In the genomic region with DNA sequence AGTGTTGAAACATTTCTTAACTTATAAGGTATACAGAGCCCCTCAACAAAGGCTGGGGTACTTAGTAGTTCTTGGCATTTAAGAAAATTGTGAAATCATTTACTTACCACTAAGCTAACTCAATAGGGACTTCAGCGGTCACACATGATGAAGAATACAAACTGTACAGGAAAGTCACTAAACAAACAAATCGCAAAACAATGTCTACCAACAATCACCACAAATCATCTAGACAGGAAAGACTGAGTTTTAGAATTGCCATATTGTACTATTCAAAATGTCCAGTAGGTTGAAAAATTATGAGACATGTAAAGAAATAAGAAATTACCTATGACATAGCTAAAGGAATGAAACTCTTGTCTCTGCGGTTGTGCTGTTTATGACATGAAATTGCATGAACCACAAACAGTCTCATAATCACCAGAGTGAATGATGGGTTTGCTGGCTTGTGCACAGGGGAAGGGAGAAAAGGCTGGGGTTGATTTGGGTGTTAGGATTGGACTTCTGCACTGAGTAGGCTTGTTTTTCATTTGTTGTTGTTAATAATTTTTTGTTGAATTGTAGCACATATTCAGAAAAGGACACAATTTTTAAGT, we compare ENCODE assay signal across 20 cellular contexts.
"Had no signal": no experiment of that assay in that cellular context is flagged by ENCODE, and none has a peak within 500 bp of the region (broad histone marks: within the 10 kb centered on the region; RNA-seq: fewer than 3 reads in every experiment).

No MANE protein-coding gene starts in this region.

- ATAC-seq: activated T-helper 17 cell treated with anti-CD3 and anti-CD28 coated beads, Interleukin-2, amount 50 U/mL, for 72 hours; body of pancreas had no signal

- H3K27ac ChIP-seq: body of pancreas, dorsolateral prefrontal cortex, left ventricle myocardium inferior, thyroid gland had no signal

- DNase-seq: activated B cell treated with CpG ODN at 0.5 μM for 24 hours; activated CD4-positive, alpha-beta memory T cell treated with anti-CD3 and anti-CD28 coated beads, Interleukin-2, amount 10 ng/mL, durations not matched to agents 7 days and 5 days; activated CD4-positive, alpha-beta T cell treated with anti-CD3 and anti-CD28 coated beads for 4 hours; activated naive CD4-positive, alpha-beta T cell; activated naive CD8-positive, alpha-beta T cell treated with anti-CD3 and anti-CD28 coated beads for 36 hours; activated T-cell treated with anti-CD3 and anti-CD28 coated beads, Interleukin-2, amount 50 U/mL, for 1 hour; body of pancreas; caudate nucleus; dorsolateral prefrontal cortex; endodermal cell; head of caudate nucleus; kidney glomerular epithelial cell; left ventricle myocardium inferior; mammary epithelial cell; occipital lobe; stimulated activated CD4-positive, alpha-beta T cell treated with anti-CD3 and anti-CD28 coated beads, Interleukin-1b, Interleukin-23, amount 100 ng/mL, for 48 hours; stimulated activated naive CD4-positive, alpha-beta T cell treated with Interleukin-2 at 50 U/mL for 16 hours; T-helper 9 cell; thyroid gland had no signal
